In the genomic region with DNA sequence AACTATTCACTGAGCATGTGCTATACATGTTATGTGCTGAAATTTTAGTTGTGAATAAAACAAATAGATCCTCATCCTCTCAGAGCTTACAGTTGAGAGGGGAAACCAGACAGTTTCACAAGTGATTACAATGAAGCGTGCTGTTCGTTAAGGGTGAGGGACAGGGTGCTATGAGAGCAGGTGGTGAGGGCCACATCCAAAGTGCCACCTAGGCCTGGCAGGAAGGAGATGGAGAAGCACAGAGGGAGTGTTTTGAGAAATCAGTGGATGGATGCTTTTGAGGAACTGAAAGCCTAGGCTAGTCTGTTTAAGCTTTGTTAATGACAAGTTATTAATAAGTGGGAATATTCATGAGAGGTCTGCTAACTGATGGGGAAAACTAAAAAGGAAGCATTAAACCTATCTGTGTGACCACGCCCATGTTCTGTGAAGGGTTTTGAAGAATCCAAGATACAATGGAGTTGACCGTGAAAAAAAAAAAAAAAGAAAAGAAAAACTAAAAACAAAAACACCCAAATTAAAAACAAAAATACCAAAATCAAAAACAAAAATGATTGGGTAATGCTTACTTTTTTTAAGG, we compare ENCODE assay signal across 2 cellular contexts.
TF ChIP-seq lines count a peak whose summit lies in the region.

No MANE protein-coding gene starts in this region.

TF ChIP-seq in GM23338, 12 proteins besides CTCF, POLR2A, EP300 and RAD21:
- TF ChIP-seq, protein P1, sequence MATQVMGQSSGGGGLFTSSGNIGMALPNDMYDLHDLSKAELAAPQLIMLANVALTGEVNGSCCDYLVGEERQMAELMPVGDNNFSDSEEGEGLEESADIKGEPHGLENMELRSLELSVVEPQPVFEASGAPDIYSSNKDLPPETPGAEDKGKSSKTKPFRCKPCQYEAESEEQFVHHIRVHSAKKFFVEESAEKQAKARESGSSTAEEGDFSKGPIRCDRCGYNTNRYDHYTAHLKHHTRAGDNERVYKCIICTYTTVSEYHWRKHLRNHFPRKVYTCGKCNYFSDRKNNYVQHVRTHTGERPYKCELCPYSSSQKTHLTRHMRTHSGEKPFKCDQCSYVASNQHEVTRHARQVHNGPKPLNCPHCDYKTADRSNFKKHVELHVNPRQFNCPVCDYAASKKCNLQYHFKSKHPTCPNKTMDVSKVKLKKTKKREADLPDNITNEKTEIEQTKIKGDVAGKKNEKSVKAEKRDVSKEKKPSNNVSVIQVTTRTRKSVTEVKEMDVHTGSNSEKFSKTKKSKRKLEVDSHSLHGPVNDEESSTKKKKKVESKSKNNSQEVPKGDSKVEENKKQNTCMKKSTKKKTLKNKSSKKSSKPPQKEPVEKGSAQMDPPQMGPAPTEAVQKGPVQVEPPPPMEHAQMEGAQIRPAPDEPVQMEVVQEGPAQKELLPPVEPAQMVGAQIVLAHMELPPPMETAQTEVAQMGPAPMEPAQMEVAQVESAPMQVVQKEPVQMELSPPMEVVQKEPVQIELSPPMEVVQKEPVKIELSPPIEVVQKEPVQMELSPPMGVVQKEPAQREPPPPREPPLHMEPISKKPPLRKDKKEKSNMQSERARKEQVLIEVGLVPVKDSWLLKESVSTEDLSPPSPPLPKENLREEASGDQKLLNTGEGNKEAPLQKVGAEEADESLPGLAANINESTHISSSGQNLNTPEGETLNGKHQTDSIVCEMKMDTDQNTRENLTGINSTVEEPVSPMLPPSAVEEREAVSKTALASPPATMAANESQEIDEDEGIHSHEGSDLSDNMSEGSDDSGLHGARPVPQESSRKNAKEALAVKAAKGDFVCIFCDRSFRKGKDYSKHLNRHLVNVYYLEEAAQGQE (IDR thresholded peaks at IDR 0.05; ENCODE audit: unreplicated experiment): no peak
- TF ChIP-seq POLR2AphosphoS5 (IDR thresholded peaks at IDR 0.05; ENCODE audit: low read depth): no peak

TF ChIP-seq in SK-N-SH, 30 proteins besides CTCF, POLR2A, EP300 and RAD21 (continued from another document):
- TF ChIP-seq, protein P2, sequence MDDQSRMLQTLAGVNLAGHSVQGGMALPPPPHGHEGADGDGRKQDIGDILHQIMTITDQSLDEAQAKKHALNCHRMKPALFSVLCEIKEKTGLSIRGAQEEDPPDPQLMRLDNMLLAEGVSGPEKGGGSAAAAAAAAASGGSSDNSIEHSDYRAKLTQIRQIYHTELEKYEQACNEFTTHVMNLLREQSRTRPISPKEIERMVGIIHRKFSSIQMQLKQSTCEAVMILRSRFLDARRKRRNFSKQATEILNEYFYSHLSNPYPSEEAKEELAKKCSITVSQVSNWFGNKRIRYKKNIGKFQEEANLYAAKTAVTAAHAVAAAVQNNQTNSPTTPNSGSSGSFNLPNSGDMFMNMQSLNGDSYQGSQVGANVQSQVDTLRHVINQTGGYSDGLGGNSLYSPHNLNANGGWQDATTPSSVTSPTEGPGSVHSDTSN (IDR thresholded peaks at IDR 0.05): no peak
- TF ChIP-seq, protein P3, sequence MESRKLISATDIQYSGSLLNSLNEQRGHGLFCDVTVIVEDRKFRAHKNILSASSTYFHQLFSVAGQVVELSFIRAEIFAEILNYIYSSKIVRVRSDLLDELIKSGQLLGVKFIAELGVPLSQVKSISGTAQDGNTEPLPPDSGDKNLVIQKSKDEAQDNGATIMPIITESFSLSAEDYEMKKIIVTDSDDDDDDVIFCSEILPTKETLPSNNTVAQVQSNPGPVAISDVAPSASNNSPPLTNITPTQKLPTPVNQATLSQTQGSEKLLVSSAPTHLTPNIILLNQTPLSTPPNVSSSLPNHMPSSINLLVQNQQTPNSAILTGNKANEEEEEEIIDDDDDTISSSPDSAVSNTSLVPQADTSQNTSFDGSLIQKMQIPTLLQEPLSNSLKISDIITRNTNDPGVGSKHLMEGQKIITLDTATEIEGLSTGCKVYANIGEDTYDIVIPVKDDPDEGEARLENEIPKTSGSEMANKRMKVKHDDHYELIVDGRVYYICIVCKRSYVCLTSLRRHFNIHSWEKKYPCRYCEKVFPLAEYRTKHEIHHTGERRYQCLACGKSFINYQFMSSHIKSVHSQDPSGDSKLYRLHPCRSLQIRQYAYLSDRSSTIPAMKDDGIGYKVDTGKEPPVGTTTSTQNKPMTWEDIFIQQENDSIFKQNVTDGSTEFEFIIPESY (IDR thresholded peaks at IDR 0.05; ENCODE audit: borderline replicate concordance, low read depth): no peak
- no peak for TF ChIP-seq GATA2 (CRISPR knock-in tag; IDR thresholded peaks at IDR 0.05)
- TF ChIP-seq RFX5 (IDR thresholded peaks at IDR 0.05; ENCODE audit: low read length): no peak
- no peak for TF ChIP-seq RXRA (IDR thresholded peaks at IDR 0.05; ENCODE audit: borderline replicate concordance, low read depth)
- TF ChIP-seq USF1 (IDR thresholded peaks at IDR 0.05; ENCODE audit: borderline replicate concordance, low read depth): no peak
- TF ChIP-seq MXI1 (IDR thresholded peaks at IDR 0.05; ENCODE audit: low read depth, low read length): no peak
- no peak for TF ChIP-seq NRF1 (IDR thresholded peaks at IDR 0.05; ENCODE audit: low read depth, low read length)
- no peak for TF ChIP-seq ELF1 (IDR thresholded peaks at IDR 0.05)
- no peak for TF ChIP-seq FOSL2 (IDR thresholded peaks at IDR 0.05; ENCODE audit: borderline replicate concordance, low read depth)
- no peak for TF ChIP-seq USF2 (IDR thresholded peaks at IDR 0.05; ENCODE audit: borderline replicate concordance, low read depth, low read length)
